In genomic region chr14:103354141-103354540, GRCh38 we compare ENCODE assay signal across 15 cellular contexts. TPM values are rescaled to one million over a fixed set of nuclear protein-coding genes. Genes with fewer than 3 reads are reported as not detected.
DNase-seq lines count a peak whose midpoint lies in the region; ATAC-seq and TF ChIP-seq lines count a peak whose summit lies in the region.
"Had no signal": no experiment of that assay in that cellular context is flagged by ENCODE, and none has a peak within 500 bp of the region (broad histone marks: within the 10 kb centered on the region; RNA-seq: fewer than 3 reads in every experiment).

No MANE protein-coding gene starts in this region.

- no peak overlapping the region for H3K4me3 Mint-ChIP-seq in endodermal cell
- H3K4me3 Mint-ChIP-seq in neural progenitor cell, result peak overlapping the region; percentile 13
- H3K4me3 Mint-ChIP-seq: CD14-positive monocyte; CD4-positive, alpha-beta memory T cell; HFFc6 had no signal

- POLR2A ChIA-PET in HEK293 (lab: Yijun Ruan, JAX) (interaction anchor here (0.8 to 1.4 kb wide), 3 partner anchors 10 to 28 kb away, joined by 3 to 14 read pairs (median 8); partner anchors contain the start of gene EIF5), PC-9 (lab: Charles Lee; ENCODE audit: unreplicated experiment) (interaction anchor here (0.5 to 0.6 kb wide), 4 partner anchors 161 to 1588 kb away, joined by 3 to 4 read pairs (median 4); no protein-coding TSS in a partner anchor)

- H3K9me2 ChIP-seq in PC-9 (ENCODE audit: insufficient read depth) (no peaks in the 10 kb centered on the region), MM.1S (replicated peaks; ENCODE audit: insufficient read depth, low read length) (no peaks in the 10 kb centered on the region)

- H3K9me3 Mint-ChIP-seq in endodermal cell (no peaks in the 10 kb centered on the region), neural progenitor cell (peaks cover 3% of the 10 kb centered on the region)
- H3K9me3 Mint-ChIP-seq: CD4-positive, alpha-beta memory T cell had no signal

- TF ChIP-seq CTCF in HEK293 (tag by site-specific recombination; IDR thresholded peaks at IDR 0.05) (no peak), PC-9 (conservative IDR thresholded peaks at IDR 0.05) (no peak), endodermal cell (conservative IDR thresholded peaks at IDR 0.05) (no peak), neural progenitor cell (IDR thresholded peaks at IDR 0.05) (no peak), MM.1S (IDR thresholded peaks at IDR 0.05; ENCODE audit: low read length) (no peak)

- no peaks in the 10 kb centered on the region for H4K20me1 ChIP-seq in PC-9 (ENCODE audit: insufficient read depth)
- H4K20me1 ChIP-seq in neural progenitor cell (ENCODE audit: low read depth), result no peaks in the 10 kb centered on the region
- no peaks in the 10 kb centered on the region for H4K20me1 ChIP-seq in MM.1S (ENCODE audit: insufficient read depth, low read length)
- H4K20me1 ChIP-seq: BLaER1 had no signal

- H3K36me3 ChIP-seq in HEK293 (ENCODE audit: control insufficient read depth in 2 of 2, insufficient read depth in 1 of 2, low read length in 2 of 2) (no peaks in the 10 kb centered on the region), PC-9 (ENCODE audit: low read depth) (no peaks in the 10 kb centered on the region), endodermal cell (ENCODE audit: control insufficient read depth, insufficient read depth, low read length) (no peaks in the 10 kb centered on the region), neural progenitor cell (no peaks in the 10 kb centered on the region), MM.1S (replicated peaks; ENCODE audit: insufficient read depth, low read length) (no peaks in the 10 kb centered on the region)
- H3K36me3 ChIP-seq: BLaER1, HAP-1 had no signal

- H3K27me3 Mint-ChIP-seq in endodermal cell (ENCODE audit: insufficient read depth) (peaks cover 2% of the 10 kb centered on the region), neural progenitor cell (ENCODE audit: insufficient read depth, low read depth) (peaks cover 3% of the 10 kb centered on the region)

- peak overlapping the region; percentile 18 for H3K4me2 ChIP-seq in PC-9
- H3K4me2 ChIP-seq in neural progenitor cell, result no peak overlapping the region
- no peak overlapping the region for H3K4me2 ChIP-seq in MM.1S (ENCODE audit: low read depth, low read length)
- H3K4me2 ChIP-seq: BLaER1 had no signal

- H3K27me3 ChIP-seq in PC-9 (ENCODE audit: insufficient read depth, low read depth) (no peaks in the 10 kb centered on the region), endodermal cell (ENCODE audit: control insufficient read depth, insufficient read depth, low read length, poor library complexity, severe bottlenecking) (no peaks in the 10 kb centered on the region), neural progenitor cell (no peaks in the 10 kb centered on the region), right cardiac atrium (ENCODE audit: control insufficient read depth, insufficient read depth) (no peaks in the 10 kb centered on the region), MM.1S (replicated peaks; ENCODE audit: insufficient read depth, low read length) (no peaks in the 10 kb centered on the region)
- H3K27me3 ChIP-seq: BLaER1 had no signal

- H3K9me3 ChIP-seq in HEK293 (ENCODE audit: control insufficient read depth, insufficient read depth, low read depth, low read length), result no peaks in the 10 kb centered on the region
- H3K9me3 ChIP-seq in PC-9 (ENCODE audit: insufficient read depth, low read depth), result peaks cover 9% of the 10 kb centered on the region
- H3K9me3 ChIP-seq in endodermal cell (ENCODE audit: control insufficient read depth, low read length), result no peaks in the 10 kb centered on the region
- no peaks in the 10 kb centered on the region for H3K9me3 ChIP-seq in neural progenitor cell (ENCODE audit: low read depth)
- no peaks in the 10 kb centered on the region for H3K9me3 ChIP-seq in right cardiac atrium (ENCODE audit: control insufficient read depth, low read length)
- no peaks in the 10 kb centered on the region for H3K9me3 ChIP-seq in MM.1S (replicated peaks; ENCODE audit: insufficient read depth, low read length)
- H3K9me3 ChIP-seq: BLaER1, HAP-1 had no signal

- H3K9ac ChIP-seq in endodermal cell (ENCODE audit: extremely low read depth, low read length, poor library complexity, severe bottlenecking) (no peak overlapping the region), neural progenitor cell (no peak overlapping the region), MM.1S (ENCODE audit: low read length) (no peak overlapping the region)
- H3K9ac ChIP-seq: BLaER1 had no signal

- H2AFZ ChIP-seq in PC-9 (no peak overlapping the region), neural progenitor cell (replicated peaks) (peak overlapping the region; percentile 10), MM.1S (ENCODE audit: low read length) (no peak overlapping the region)

- WGBS in endodermal cell (ENCODE audit: insufficient coverage in 1 of 2, insufficient read length in 1 of 2), 2 experiments, result 72 to 88% methylated on average over 5 to 7 of the region's 7 CpGs
- WGBS in right cardiac atrium, result 85% methylated on average over 7 of the region's 7 CpGs

- peaks cover 52% of the 10 kb centered on the region for H3F3A ChIP-seq in PC-9 (ENCODE audit: insufficient read depth, low read depth)
- no peaks in the 10 kb centered on the region for H3F3A ChIP-seq in neural progenitor cell (ENCODE audit: low read depth)
- H3F3A ChIP-seq in MM.1S (ENCODE audit: insufficient read depth, low read length), result no peaks in the 10 kb centered on the region

- no peaks in the 10 kb centered on the region for H3K79me2 ChIP-seq in PC-9 (ENCODE audit: low read depth)
- no peaks in the 10 kb centered on the region for H3K79me2 ChIP-seq in neural progenitor cell (ENCODE audit: low read depth)
- no peaks in the 10 kb centered on the region for H3K79me2 ChIP-seq in MM.1S (ENCODE audit: low read length)

- peak overlapping the region; percentile 26 for H3K27ac Mint-ChIP-seq in endodermal cell
- H3K27ac Mint-ChIP-seq in neural progenitor cell, result no peak overlapping the region
- H3K27ac Mint-ChIP-seq: CD4-positive, alpha-beta memory T cell; HFFc6 had no signal

- no peaks in the 10 kb centered on the region for H3K4me1 Mint-ChIP-seq in endodermal cell
- no peaks in the 10 kb centered on the region for H3K4me1 Mint-ChIP-seq in neural progenitor cell

- intact Hi-C loops in PC-9 (cut with micrococcal nuclease; ENCODE audit: unreplicated experiment) (loop anchor here (1.0 to 5.0 kb wide), 3 partner anchors 33 to 279 kb away; no protein-coding TSS in a partner anchor), right cardiac atrium (cut with DNase I) (no loop called here)

- H3K27ac ChIP-seq in HEK293 (ENCODE audit: extremely low read depth, low read depth, low read length), result no peak overlapping the region
- H3K27ac ChIP-seq in PC-9, result no peak overlapping the region
- H3K27ac ChIP-seq in endodermal cell (ENCODE audit: low read depth, low read length), result no peak overlapping the region
- H3K27ac ChIP-seq in neural progenitor cell, result no peak overlapping the region
- H3K27ac ChIP-seq in right cardiac atrium (ENCODE audit: low read length), result no peak overlapping the region
- H3K27ac ChIP-seq in MM.1S (ENCODE audit: low read length), result no peak overlapping the region
- H3K27ac ChIP-seq: BLaER1 had no signal

- H3K4me3 ChIP-seq in HEK293 (ENCODE audit: low read depth, low read length), result no peak overlapping the region
- no peak overlapping the region for H3K4me3 ChIP-seq in PC-9
- H3K4me3 ChIP-seq in endodermal cell (ENCODE audit: low read length), result no peak overlapping the region
- H3K4me3 ChIP-seq in neural progenitor cell, result no peak overlapping the region
- H3K4me3 ChIP-seq in right cardiac atrium (ENCODE audit: low read length), result no peak overlapping the region
- H3K4me3 ChIP-seq in MM.1S (ENCODE audit: low read length), result no peak overlapping the region
- H3K4me3 ChIP-seq: BLaER1, HAP-1 had no signal

- no peak for ATAC-seq in right cardiac atrium

- H3K4me1 ChIP-seq in HEK293 (ENCODE audit: control insufficient read depth, insufficient read depth, low read length), result peaks cover 3% of the 10 kb centered on the region; the same call in 1 of the 2 replicates
- H3K4me1 ChIP-seq in PC-9 (replicated peaks; ENCODE audit: insufficient read depth), result peaks cover 39% of the 10 kb centered on the region
- no peaks in the 10 kb centered on the region for H3K4me1 ChIP-seq in endodermal cell (ENCODE audit: control insufficient read depth, insufficient read depth, low read length)
- H3K4me1 ChIP-seq in neural progenitor cell, result no peaks in the 10 kb centered on the region
- H3K4me1 ChIP-seq in right cardiac atrium (ENCODE audit: control insufficient read depth, insufficient read depth, low read length), result no peaks in the 10 kb centered on the region
- no peaks in the 10 kb centered on the region for H3K4me1 ChIP-seq in MM.1S (ENCODE audit: low read length)
- H3K4me1 ChIP-seq: BLaER1, HAP-1 had no signal

- no TSS peak for BruUV-seq in PC-9 (replicated peaks; lab: Mats Ljungman, UMichigan)

- CTCF ChIA-PET in HEK293 (lab: Yijun Ruan, JAX), result interaction anchor here (0.7 to 1.6 kb wide), 9 partner anchors 9 to 223 kb away, joined by 3 to 12 read pairs (median 5); no protein-coding TSS in a partner anchor
- CTCF ChIA-PET in PC-9 (lab: Charles Lee), result interaction anchor here (0.6 to 1.3 kb wide), 3 partner anchors 37 to 139 kb away, joined by 3 to 4 read pairs (median 4); no protein-coding TSS in a partner anchor

- H3K36me3 Mint-ChIP-seq in endodermal cell (ENCODE audit: low read depth) (no peaks in the 10 kb centered on the region), neural progenitor cell (no peaks in the 10 kb centered on the region)
- H3K36me3 Mint-ChIP-seq: CD14-positive monocyte; CD4-positive, alpha-beta memory T cell had no signal

- no peak for DNase-seq in PC-9
- DNase-seq in endodermal cell, result no peak
- no peak for DNase-seq in neural progenitor cell (ENCODE audit: low spot score)
- DNase-seq in NCI-H2081 treated with DMSO at 0.1 percent for 48 hours (lab: John Stamatoyannopoulos, UW), result no peak
- no peak for DNase-seq in right cardiac atrium
- no peak for DNase-seq in MM.1S
- no peak for DNase-seq in stimulated activated CD4-positive, alpha-beta T cell treated with anti-CD3 and anti-CD28 coated beads, Interleukin-2, amount 100 ng/mL, for 24 hours
- DNase-seq: DMS79 treated with DMSO at 0.1 percent for 48 hours, GF-D8, HFFc6 had no signal

RNA-seq across cellular contexts. Expression of gene EIF5, which starts 20.1 kb away (rescaled TPM):
- 310 and 330 TPM in 2 replicates for total RNA-seq in PC-9 (2021)
- 100 to 1,000 TPM; 267 to 339 TPM for total RNA-seq in endodermal cell
- 276 TPM for polyA plus RNA-seq in endodermal cell (2013, experiment 1 of 2)
- 252 TPM for polyA plus RNA-seq in endodermal cell (2013, experiment 2 of 2)
- total RNA-seq in neural progenitor cell (ENCODE audit: low replicate concordance), result 216 and 257 TPM in 2 replicates
- total RNA-seq in right cardiac atrium, result 100 to 1,000 TPM; 224 to 275 (median 253) TPM
- 77.4 TPM for polyA plus RNA-seq in right cardiac atrium

RNA-seq across cellular contexts. Expression of gene MARK3, which starts 31.1 kb away (rescaled TPM):
- total RNA-seq in PC-9 (2021) (189 and 191 TPM in 2 replicates), endodermal cell (100 to 1,000 TPM in 1 of 2 donors, 10 to 100 TPM in 1; 95.8 to 106 TPM), neural progenitor cell (ENCODE audit: low replicate concordance) (80.7 and 91.0 TPM in 2 replicates), right cardiac atrium (100 to 1,000 TPM in 1 of 4 donors, 10 to 100 TPM in 3; 85.6 to 105 (median 96.0) TPM)
- polyA plus RNA-seq in endodermal cell (2013, experiment 1 of 2), result 73.3 TPM
- 80.1 TPM for polyA plus RNA-seq in endodermal cell (2013, experiment 2 of 2)
- polyA plus RNA-seq in right cardiac atrium, result 79.4 TPM
